ENCODE assay signal across 8 cellular contexts in the genomic region with DNA sequence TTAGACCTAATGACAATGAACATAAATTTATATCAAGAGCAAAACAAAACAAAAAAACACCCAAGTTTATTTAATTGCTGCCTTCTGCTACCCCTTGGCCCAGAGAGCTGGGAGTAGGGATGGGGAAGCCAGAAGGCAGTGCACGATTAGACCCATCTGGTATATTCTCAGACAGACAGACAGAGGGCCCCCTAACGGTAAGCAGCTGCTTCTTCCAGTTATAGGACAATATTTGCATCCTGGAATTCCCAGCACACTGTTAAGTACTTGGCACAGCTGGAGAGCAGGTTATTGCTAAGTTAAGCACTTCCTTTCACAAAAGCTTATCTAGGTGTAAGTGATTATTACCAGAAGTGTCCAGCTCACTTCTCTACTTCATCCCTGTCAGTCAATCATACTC. TPM values are rescaled to one million over a fixed set of nuclear protein-coding genes. Genes with fewer than 3 reads are reported as not detected.
DNase-seq lines count a peak whose midpoint lies in the region; ATAC-seq and TF ChIP-seq lines count a peak whose summit lies in the region.

No MANE protein-coding gene starts in this region.

- H4K91ac ChIP-seq in H9 (ENCODE audit: insufficient read length, low read depth, low read length), result no peak overlapping the region

- H4K8ac ChIP-seq in H9 (replicated peaks; ENCODE audit: insufficient read length, low read depth, low read length), result no peak overlapping the region

- no peak overlapping the region for H3K4me2 ChIP-seq in H9 (ENCODE audit: insufficient read depth, insufficient read length, low read length)

- DNase-seq in H9, result no peak
- DNase-seq in NCI-H510A treated with DMSO at 0.1 percent for 48 hours (lab: John Stamatoyannopoulos, UW), result peak; percentile 76
- DNase-seq in dorsolateral prefrontal cortex, result no peak
- DNase-seq in sciatic nerve (ENCODE audit: low spot score), result no peak
- no peak for DNase-seq in RPMI8226
- DNase-seq in anterior cingulate cortex (lab: John Stamatoyannopoulos, UW), result no peak

- no peaks in the 10 kb centered on the region for H3K27me3 Mint-ChIP-seq in H9 (ENCODE audit: low read depth)

- H3K79me2 ChIP-seq in H9 (ENCODE audit: insufficient read depth, low read length), result no peaks in the 10 kb centered on the region

- H3K18ac ChIP-seq in H9 (ENCODE audit: insufficient read length, low read depth, low read length), result no peak overlapping the region

- H3K4me3 ChIP-seq in dorsolateral prefrontal cortex, result no peak overlapping the region

- no peak overlapping the region for H3K4me3 Mint-ChIP-seq in H9

- no peak overlapping the region for H2BK20ac ChIP-seq in H9 (ENCODE audit: low read depth, low read length, poor library complexity, severe bottlenecking)

- intact Hi-C loops in dorsolateral prefrontal cortex (cut with DNase I) (no loop called here), sciatic nerve (cut with DNase I) (no loop called here)

- WGBS in H9 (ENCODE audit: extremely low coverage, insufficient read length, low lambda C conversion rate), result no CpG with 5 or more reads among the region's 2 CpGs

- H3K4me1 Mint-ChIP-seq in H9, result peaks cover 0 to 7% of the 10 kb centered on the region in 2 experiments; a peak in 2 of 4 replicates

- H3K14ac ChIP-seq in H9 (ENCODE audit: insufficient read depth, low read length), result no peak overlapping the region

- no peaks in the 10 kb centered on the region for H3K27me3 ChIP-seq in H9 (ENCODE audit: insufficient read depth, low read length)
- H3K27me3 ChIP-seq in dorsolateral prefrontal cortex, result no peaks in the 10 kb centered on the region

- no peaks in the 10 kb centered on the region for H4K20me1 ChIP-seq in H9 (ENCODE audit: control insufficient read depth, insufficient read depth, insufficient read length)

- peaks cover 0 to 11% (median 1%) of the 10 kb centered on the region in 3 experiments; a peak in 3 of 7 replicates for H3K36me3 Mint-ChIP-seq in H9 (ENCODE audit: insufficient read depth in 1 of 3, low read depth in 3 of 3)

- no peak overlapping the region for H3K9ac ChIP-seq in H9 (ENCODE audit: extremely low read depth, insufficient read length, low read length)

- no peak overlapping the region for H3K27ac Mint-ChIP-seq in H9

- H3K56ac ChIP-seq in H9 (ENCODE audit: insufficient read length, low read depth, low read length), result no peak overlapping the region

- TF ChIP-seq CTCF in H9 (conservative IDR thresholded peaks at IDR 0.05) (peak; percentile 46), dorsolateral prefrontal cortex (IDR thresholded peaks at IDR 0.05 in 54 of 56, conservative IDR thresholded peaks at IDR 0.05 in 2 of 56; ENCODE audit: low read depth in 1 of 56, partially characterized antibody in 56 of 56) (peak in 31 of 56 donors; percentile 9 to 41 (median 25))

- no peak overlapping the region for H3K27ac ChIP-seq in H9 (ENCODE audit: insufficient read length, low read depth, low read length)
- no peak overlapping the region for H3K27ac ChIP-seq in dorsolateral prefrontal cortex

- H4K5ac ChIP-seq in H9 (ENCODE audit: insufficient read length, low read depth, low read length), result no peak overlapping the region

- no peak overlapping the region for H2BK12ac ChIP-seq in H9 (ENCODE audit: insufficient read length, low read depth, low read length)

- ATAC-seq in sciatic nerve, result peak; percentile 38
- no peak for ATAC-seq in GM18873 (IDR thresholded peaks at IDR 0.05; ENCODE audit: low FRiP score, unreplicated experiment)
- no peak for ATAC-seq in HG03280 (IDR thresholded peaks at IDR 0.05; ENCODE audit: unreplicated experiment)

- no peak overlapping the region for H2BK15ac ChIP-seq in H9 (ENCODE audit: low read depth, low read length)

- no peak overlapping the region for H3T11ph ChIP-seq in H9 (ENCODE audit: low read length)

- no peak overlapping the region for H2AFZ ChIP-seq in H9 (ENCODE audit: low read length)

- no peak overlapping the region for H2BK5ac ChIP-seq in H9 (ENCODE audit: insufficient read length, low read length)

- H3K4ac ChIP-seq in H9 (ENCODE audit: low read depth, low read length), result no peak overlapping the region

- no peak overlapping the region for H2AK5ac ChIP-seq in H9 (ENCODE audit: insufficient read length, low read length)

- no peaks in the 10 kb centered on the region for H3K9me3 ChIP-seq in H9 (ENCODE audit: control insufficient read depth, low read depth, low read length)

- no peak overlapping the region for H3K23ac ChIP-seq in H9 (ENCODE audit: insufficient read length, low read depth, low read length)

- no peak overlapping the region for H2BK120ac ChIP-seq in H9 (ENCODE audit: low read depth, low read length, poor library complexity, severe bottlenecking)

- peaks cover 12 to 13% of the 10 kb centered on the region in 2 experiments; a peak in 4 of 5 replicates for H3K9me3 Mint-ChIP-seq in H9

- H3K4me1 ChIP-seq in H9 (ENCODE audit: insufficient read depth, low read length), result peaks cover 5% of the 10 kb centered on the region

- H3K79me1 ChIP-seq in H9 (ENCODE audit: insufficient read depth, low read depth, low read length, poor library complexity, severe bottlenecking), result no peaks in the 10 kb centered on the region

- no peaks in the 10 kb centered on the region for H3K23me2 ChIP-seq in H9 (ENCODE audit: insufficient read length, low read depth, low read length, poor library complexity, severe bottlenecking)

RNA-seq across cellular contexts. Expression of a gene that starts 39.3 kb away (rescaled TPM):
- total RNA-seq in H9 (2021) (0.13 and 0.22 TPM in 2 replicates), dorsolateral prefrontal cortex (1 to 10 TPM in 44 of 120 experiments, under 1 TPM in 49, not detected in 27; 0.29 to 8.2 (median 0.96) TPM), sciatic nerve (5.9 TPM)

RNA-seq across cellular contexts. Expression of a gene that starts 59.0 kb away (rescaled TPM):
- total RNA-seq in H9 (2021) (not detected in 2 replicates), dorsolateral prefrontal cortex (1 to 10 TPM in 1 of 120 experiments, under 1 TPM in 38, not detected in 81; 0.13 to 4.2 (median 0.22) TPM), sciatic nerve (not detected)
